Comparison of ENCODE assay signal across 8 cellular contexts in genomic region chr22:28884754-28885375, GRCh38. TPM values are rescaled to one million over a fixed set of nuclear protein-coding genes. Genes with fewer than 3 reads are reported as not detected.
DNase-seq lines count a peak whose midpoint lies in the region; ATAC-seq, FAIRE-seq and TF ChIP-seq lines count a peak whose summit lies in the region.

No MANE protein-coding gene starts in this region.

- H3K4me3 Mint-ChIP-seq in CD8-positive, alpha-beta memory T cell, result peak overlapping the region; percentile 67 to 88 (median 78)

- TSS peak; percentile 25 for BruUV-seq in endothelial cell of umbilical vein (replicated peaks; lab: Mats Ljungman, UMichigan)

- dilution Hi-C loops in endothelial cell of umbilical vein (cut with MboI; ENCODE audit: extremely low pct_ligation_motif_present, low sequenced_read_pairs), result no loop called here

- H3K36me3 Mint-ChIP-seq in CD8-positive, alpha-beta memory T cell, result peaks cover 0 to 1% (median 1%) of the 10 kb centered on the region in 3 donors

- POLR2A ChIA-PET in CD8-positive, alpha-beta memory T cell (lab: Charles Lee), result interaction anchor here (0.5 to 0.6 kb wide), 2 partner anchors 16 to 77 kb away, joined by 3 to 4 read pairs; no protein-coding TSS in a partner anchor
- POLR2A ChIA-PET in endothelial cell of umbilical vein (lab: Charles Lee), result interaction anchor here (0.7 kb wide), 1 partner anchor 42 kb away, joined by 3 read pairs; no protein-coding TSS in a partner anchor

- peaks cover 20 to 29% (median 22%) of the 10 kb centered on the region in 3 donors for H3K4me1 Mint-ChIP-seq in CD8-positive, alpha-beta memory T cell

- FAIRE-seq in endothelial cell of umbilical vein (lab: Jason Lieb, UNC), result peak; percentile 56

- CTCF ChIA-PET in CD8-positive, alpha-beta memory T cell (lab: Charles Lee), result no interaction called here
- CTCF ChIA-PET in endothelial cell of umbilical vein (lab: Charles Lee), result interaction anchor here (1.7 to 3.2 kb wide), 3 partner anchors 11 to 156 kb away, joined by 4 to 32 read pairs (median 8); no protein-coding TSS in a partner anchor

- H3K79me2 ChIP-seq in OCI-LY3 (ENCODE audit: low read length) (peaks cover 58% of the 10 kb centered on the region), endothelial cell of umbilical vein (ENCODE audit: control insufficient read depth, insufficient read depth, low read length) (peaks cover 8% of the 10 kb centered on the region), osteoblast (ENCODE audit: insufficient read depth, low read length) (peaks cover 44% of the 10 kb centered on the region)

- H3K27me3 ChIP-seq in CD8-positive, alpha-beta memory T cell (ENCODE audit: insufficient read depth, low read length, poor library complexity, severe bottlenecking), result peaks cover 10% of the 10 kb centered on the region
- H3K27me3 ChIP-seq in OCI-LY3 (ENCODE audit: low read depth, low read length), result no peaks in the 10 kb centered on the region; the same call in 1 of the 2 replicates
- H3K27me3 ChIP-seq in endothelial cell of umbilical vein (ENCODE audit: control insufficient read depth in 2 of 2, insufficient read depth in 2 of 2, low read length in 2 of 2), result no peaks in the 10 kb centered on the region
- H3K27me3 ChIP-seq in osteoblast (ENCODE audit: insufficient read depth, low read length), result no peaks in the 10 kb centered on the region

- H2AFZ ChIP-seq in OCI-LY3 (ENCODE audit: low read depth, low read length), result no peak overlapping the region
- H2AFZ ChIP-seq in endothelial cell of umbilical vein (ENCODE audit: low read depth, low read length), result no peak overlapping the region
- H2AFZ ChIP-seq in osteoblast (ENCODE audit: low read length), result no peak overlapping the region

- no peak for TF ChIP-seq POLR2A in endothelial cell of umbilical vein (IDR thresholded peaks at IDR 0.05; ENCODE audit: low read depth, low read length)

- peaks cover 39% of the 10 kb centered on the region for H4K20me1 ChIP-seq in OCI-LY3 (ENCODE audit: insufficient read depth, low read length)
- H4K20me1 ChIP-seq in endothelial cell of umbilical vein (replicated peaks; ENCODE audit: control insufficient read depth, extremely low read depth, insufficient read depth, low read length), result no peaks in the 10 kb centered on the region
- peaks cover 14% of the 10 kb centered on the region for H4K20me1 ChIP-seq in osteoblast (ENCODE audit: insufficient read depth, low read length)

- H3K27ac ChIP-seq in CD8-positive, alpha-beta memory T cell (ENCODE audit: low read depth, low read length), result no peak overlapping the region
- H3K27ac ChIP-seq in OCI-LY3 (ENCODE audit: low read length) (no peak overlapping the region), endothelial cell of umbilical vein (ENCODE audit: insufficient read depth, low read depth, low read length) (no peak overlapping the region), osteoblast (ENCODE audit: low read depth, low read length) (no peak overlapping the region)

- H3K9me1 ChIP-seq in endothelial cell of umbilical vein (replicated peaks; ENCODE audit: control insufficient read depth, extremely low read depth, insufficient read depth, low read length), result no peaks in the 10 kb centered on the region

- H3K27ac Mint-ChIP-seq in CD8-positive, alpha-beta memory T cell, result peak overlapping the region in 4 of 8 donors; percentile 4 to 68 (median 38)

- H3K36me3 ChIP-seq in CD8-positive, alpha-beta memory T cell (ENCODE audit: insufficient read depth, low read length), result no peaks in the 10 kb centered on the region
- H3K36me3 ChIP-seq in OCI-LY3 (replicated peaks; ENCODE audit: low read depth, low read length) (peaks cover 5% of the 10 kb centered on the region), endothelial cell of umbilical vein (ENCODE audit: control insufficient read depth in 2 of 2, extremely low read depth in 1 of 2, insufficient read depth in 2 of 2, low read length in 2 of 2) (no peaks in the 10 kb centered on the region), osteoblast (ENCODE audit: insufficient read depth, low read length) (no peaks in the 10 kb centered on the region)

- H3K27me3 Mint-ChIP-seq in CD8-positive, alpha-beta memory T cell, result peaks cover 7 to 29% of the 10 kb centered on the region in 2 donors

- H3K9me3 ChIP-seq in CD8-positive, alpha-beta memory T cell (ENCODE audit: low read length), result no peaks in the 10 kb centered on the region
- H3K9me3 ChIP-seq in OCI-LY3 (ENCODE audit: insufficient read depth, low read length), result no peaks in the 10 kb centered on the region
- no peaks in the 10 kb centered on the region for H3K9me3 ChIP-seq in endothelial cell of umbilical vein (replicated peaks; ENCODE audit: control insufficient read depth, insufficient read depth, low read length)
- no peaks in the 10 kb centered on the region for H3K9me3 ChIP-seq in osteoblast (ENCODE audit: low read depth, low read length)

- DNase-seq in CD8-positive, alpha-beta memory T cell, result no peak
- no peak for DNase-seq in endothelial cell of umbilical vein (ENCODE audit: low read depth, low spot score)
- no peak for DNase-seq in osteoblast (ENCODE audit: insufficient read length, low spot score, missing footprints)
- DNase-seq in omental fat pad (ENCODE audit: low spot score), result no peak
- no peak for DNase-seq in GM19238 (ENCODE audit: insufficient read length, low spot score)

- intact Hi-C loops in endothelial cell of umbilical vein (cut with micrococcal nuclease), result loop anchor here (5.0 kb wide), 1 partner anchor 52 kb away; no protein-coding TSS in a partner anchor

- no peak for ATAC-seq in GM21619 (IDR thresholded peaks at IDR 0.05; ENCODE audit: unreplicated experiment)
- ATAC-seq in omental fat pad (ENCODE audit: low FRiP score), result no peak
- no peak for ATAC-seq in activated CD4-positive, CD25-positive, alpha-beta regulatory T cell treated with anti-CD3 and anti-CD28 coated beads, Interleukin-2, amount 50 U/mL, for 24 hours

- no peaks in the 10 kb centered on the region for H3K9me3 Mint-ChIP-seq in CD8-positive, alpha-beta memory T cell

- H3K4me3 ChIP-seq in CD8-positive, alpha-beta memory T cell (ENCODE audit: low read length), result no peak overlapping the region
- H3K4me3 ChIP-seq in OCI-LY3 (ENCODE audit: low read length), result peak overlapping the region; percentile 81
- no peak overlapping the region for H3K4me3 ChIP-seq in endothelial cell of umbilical vein (replicated peaks in 1 of 3; ENCODE audit: insufficient read depth in 1 of 3, low read depth in 1 of 3, low read length in 3 of 3)
- peak overlapping the region; percentile 70 for H3K4me3 ChIP-seq in osteoblast (ENCODE audit: insufficient read depth, low read length)

- no peak for TF ChIP-seq CTCF in OCI-LY3 (IDR thresholded peaks at IDR 0.05; ENCODE audit: low read depth, low read length)
- TF ChIP-seq CTCF in endothelial cell of umbilical vein (IDR thresholded peaks at IDR 0.05; ENCODE audit: extremely low read depth in 1 of 2, insufficient read depth in 1 of 2, low read depth in 1 of 2, low read length in 2 of 2), result no peak
- TF ChIP-seq CTCF in osteoblast (IDR thresholded peaks at IDR 0.05; ENCODE audit: extremely low read depth, low read depth, low read length), result no peak
- no peak for TF ChIP-seq CTCF in omental fat pad (IDR thresholded peaks at IDR 0.05)

- H3K4me1 ChIP-seq in CD8-positive, alpha-beta memory T cell (ENCODE audit: insufficient read depth, low read length), result peaks cover 16% of the 10 kb centered on the region
- peaks cover 16% of the 10 kb centered on the region for H3K4me1 ChIP-seq in OCI-LY3 (ENCODE audit: low read length)
- peaks cover 11% of the 10 kb centered on the region for H3K4me1 ChIP-seq in endothelial cell of umbilical vein (ENCODE audit: control insufficient read depth, extremely low read depth, insufficient read depth, low read length)
- H3K4me1 ChIP-seq in osteoblast (ENCODE audit: insufficient read depth, low read length), result peaks cover 8% of the 10 kb centered on the region

- H3K9ac ChIP-seq in OCI-LY3 (ENCODE audit: low read length), result peak overlapping the region; percentile 57; the same call in 1 of the 2 replicates
- no peak overlapping the region for H3K9ac ChIP-seq in endothelial cell of umbilical vein (replicated peaks; ENCODE audit: extremely low read depth, insufficient read depth, low read length)

- H3K4me2 ChIP-seq in OCI-LY3 (ENCODE audit: low read length) (peak overlapping the region; percentile 91), endothelial cell of umbilical vein (ENCODE audit: insufficient read depth, low read length) (peak overlapping the region; percentile 77), osteoblast (ENCODE audit: insufficient read depth, low read length) (peak overlapping the region; percentile 83)

TF ChIP-seq in endothelial cell of umbilical vein, 7 proteins besides CTCF, POLR2A, EP300 and RAD21:
- TF ChIP-seq MAX (IDR thresholded peaks at IDR 0.05; ENCODE audit: insufficient read depth, insufficient read length) (no peak), POLR2AphosphoS5 (IDR thresholded peaks at IDR 0.05; ENCODE audit: insufficient read depth, low read depth, low read length) (no peak), JUN (IDR thresholded peaks at IDR 0.05; ENCODE audit: borderline replicate concordance, insufficient read depth, insufficient read length, low read depth) (no peak), EZH2 (IDR thresholded peaks at IDR 0.05; ENCODE audit: borderline replicate concordance, low read depth, low read length, severe bottlenecking) (no peak), GATA2 (IDR thresholded peaks at IDR 0.05; ENCODE audit: insufficient read depth, insufficient read length, low read depth, low read length) (no peak), MYC (IDR thresholded peaks at IDR 0.05; ENCODE audit: low read depth, low read length) (no peak), FOS (IDR thresholded peaks at IDR 0.05; ENCODE audit: borderline replicate concordance, insufficient read depth, low read length) (no peak)
TF ChIP-seq in endothelial cell of umbilical vein: peak in this region for 0.

RNA-seq across cellular contexts. Expression of gene ZNRF3, which starts 1.5 kb away (rescaled TPM):
- total RNA-seq in CD8-positive, alpha-beta memory T cell, result 1 to 10 TPM; 1.0 to 1.2 TPM
- polyA plus RNA-seq in CD8-positive, alpha-beta memory T cell, result 0.35 TPM
- total RNA-seq in endothelial cell of umbilical vein, result 4.4 and 5.2 TPM in 2 replicates
- 2.7 and 3.4 TPM in 2 replicates for polyA plus RNA-seq in endothelial cell of umbilical vein
- 1.8 and 1.9 TPM in 2 replicates for polyA plus RNA-seq in endothelial cell of umbilical vein (2011; cell fraction: cytosol; rRNA removed)
- 2.5 TPM in 2 replicates for polyA plus RNA-seq in endothelial cell of umbilical vein (2011; cell fraction: nucleus; rRNA removed)
- polyA plus RNA-seq in endothelial cell of umbilical vein (2012), result 2.1 and 2.2 TPM in 2 replicates
- 2.8 and 3.0 TPM in 2 replicates for polyA minus RNA-seq in endothelial cell of umbilical vein
- polyA minus RNA-seq in endothelial cell of umbilical vein (2011; cell fraction: cytosol; rRNA and poly(A)+ RNA removed), result 3.7 TPM
- polyA minus RNA-seq in endothelial cell of umbilical vein (2011; cell fraction: nucleus; rRNA and poly(A)+ RNA removed), result 2.0 and 3.2 TPM in 2 replicates
- 4.7 and 6.9 TPM in 2 replicates for total RNA-seq in osteoblast
- 10 to 100 TPM in 1 of 4 donors, 1 to 10 TPM in 3; 7.7 to 14.4 (median 8.2) TPM for total RNA-seq in omental fat pad

Comparison
In these comparisons a context has a peak if more than half of its experiments do, and no peak if none do; other contexts are left out.
1. H3K4me3 ChIP-seq: peak in OCI-LY3 (single experiment) and osteoblast (single experiment); none in CD8-positive, alpha-beta memory T cell (single experiment) and endothelial cell of umbilical vein (0 of 3).
2. Peak in every context shown above with its lines, with median percentiles within 50 percentile points of each other: H3K4me2 ChIP-seq.